In genomic region chr3:100230715-100231114, GRCh38 we compare ENCODE assay signal across 25 cellular contexts.
"Had no signal": no experiment of that assay in that cellular context is flagged by ENCODE, and none has a peak within 500 bp of the region (broad histone marks: within the 10 kb centered on the region; RNA-seq: fewer than 3 reads in every experiment).

No MANE protein-coding gene starts in this region.

- H3K4me3 Mint-ChIP-seq: activated CD8-positive, alpha-beta T cell treated with anti-CD3 and anti-CD28 coated beads, Interleukin-2, amount 10 ng/mL, durations not matched to agents 7 days and 5 days; activated naive CD4-positive, alpha-beta T cell treated with anti-CD3 and anti-CD28 coated beads, Interleukin-2, amount 50 U/mL, for 24 hours; brain; dendritic cell treated with granulocyte-macrophage colony-stimulating factor and Interleukin-4, amounts not matched to agents 40 ng/mL and 50 ng/mL, for 4 days; natural killer cell; T-helper 1 cell treated with Interleukin-12 subunit alpha and Interleukin-12 subunit beta and Interleukin-4 antibody, amounts not matched to agents 30 μg/mL and 1 μg/mL, for 36 hours had no signal

- H3K4me1 ChIP-seq: upper lobe of left lung had no signal

- H3K36me3 ChIP-seq: esophagus squamous epithelium, heart left ventricle, sigmoid colon, thoracic aorta, upper lobe of left lung, WERI-Rb-1 had no signal

- H3K27me3 ChIP-seq: esophagus squamous epithelium, heart left ventricle, sigmoid colon, upper lobe of left lung had no signal

- H3K9me3 ChIP-seq: esophagus squamous epithelium, sigmoid colon, upper lobe of left lung had no signal

- H3K27me3 Mint-ChIP-seq: brain; dendritic cell treated with granulocyte-macrophage colony-stimulating factor and Interleukin-4, amounts not matched to agents 40 ng/mL and 50 ng/mL, for 4 days; progenitor cell of endocrine pancreas had no signal

- H3K27ac ChIP-seq: esophagus squamous epithelium, heart left ventricle, sigmoid colon, thoracic aorta, upper lobe of left lung, WERI-Rb-1 had no signal

- H3K27ac Mint-ChIP-seq: activated CD8-positive, alpha-beta T cell treated with anti-CD3 and anti-CD28 coated beads, Interleukin-2, amount 10 ng/mL, durations not matched to agents 7 days and 5 days; activated naive CD4-positive, alpha-beta T cell treated with anti-CD3 and anti-CD28 coated beads, Interleukin-2, amount 50 U/mL, for 24 hours; dendritic cell treated with granulocyte-macrophage colony-stimulating factor and Interleukin-4, amounts not matched to agents 40 ng/mL and 50 ng/mL, for 4 days; natural killer cell; progenitor cell of endocrine pancreas; T-helper 1 cell treated with Interleukin-12 subunit alpha and Interleukin-12 subunit beta and Interleukin-4 antibody, amounts not matched to agents 30 μg/mL and 1 μg/mL, for 36 hours had no signal

- DNase-seq: activated CD4-positive, alpha-beta T cell treated with anti-CD3 and anti-CD28 coated beads for 1 hour; activated CD4-positive, alpha-beta T cell treated with anti-CD3 and anti-CD28 coated beads, Interleukin-2, amount 50 U/mL, for 1 hour; activated CD8-positive, alpha-beta T cell treated with anti-CD3 and anti-CD28 coated beads, Interleukin-2, amount 10 ng/mL, durations not matched to agents 7 days and 5 days; activated gamma-delta T cell treated with Interleukin-2 at 50 U/mL for 16 hours; anterior cingulate cortex; caudate nucleus; effector CD8-positive, alpha-beta T cell; esophagus squamous epithelium; heart left ventricle; midbrain; natural killer cell; retina; sigmoid colon; stimulated activated CD4-positive, alpha-beta T cell treated with anti-CD3 and anti-CD28 coated beads, Interleukin-2, amount 100 ng/mL, for 48 hours; stimulated activated naive CD4-positive, alpha-beta T cell treated with Interleukin-2 at 50 U/mL for 16 hours; T1000; upper lobe of left lung; WERI-Rb-1 had no signal

- H3K4me3 ChIP-seq: esophagus squamous epithelium, heart left ventricle, sigmoid colon, thoracic aorta, upper lobe of left lung had no signal

- H3K4me1 Mint-ChIP-seq: brain, natural killer cell had no signal

- H3K36me3 Mint-ChIP-seq: activated naive CD4-positive, alpha-beta T cell treated with anti-CD3 and anti-CD28 coated beads, Interleukin-2, amount 50 U/mL, for 24 hours; brain; natural killer cell had no signal

- H3K9me3 Mint-ChIP-seq: activated naive CD4-positive, alpha-beta T cell treated with anti-CD3 and anti-CD28 coated beads, Interleukin-2, amount 50 U/mL, for 24 hours; dendritic cell treated with granulocyte-macrophage colony-stimulating factor and Interleukin-4, amounts not matched to agents 40 ng/mL and 50 ng/mL, for 4 days; natural killer cell; T-helper 1 cell treated with Interleukin-12 subunit alpha and Interleukin-12 subunit beta and Interleukin-4 antibody, amounts not matched to agents 30 μg/mL and 1 μg/mL, for 36 hours had no signal

- ATAC-seq: activated CD8-positive, alpha-beta T cell treated with anti-CD3 and anti-CD28 coated beads, Interleukin-2, amount 10 ng/mL, durations not matched to agents 7 days and 5 days; heart left ventricle; natural killer cell had no signal

- FAIRE-seq: islet of Langerhans had no signal
